Comparison of ENCODE assay signal across 31 cellular contexts in genomic region chr17:45645330-45645729, GRCh38.
"Had no signal": no experiment of that assay in that cellular context is flagged by ENCODE, and none has a peak within 500 bp of the region (broad histone marks: within the 10 kb centered on the region; RNA-seq: fewer than 3 reads in every experiment).

No MANE protein-coding gene starts in this region.

- H3K4me2 ChIP-seq: hepatocyte had no signal

- DNase-seq: activated CD4-positive, alpha-beta memory T cell treated with anti-CD3 and anti-CD28 coated beads, Interleukin-2, amount 10 ng/mL, durations not matched to agents 7 days and 5 days; activated CD4-positive, alpha-beta T cell treated with anti-CD3 and anti-CD28 coated beads for 1 hour; activated CD4-positive, alpha-beta T cell treated with anti-CD3 and anti-CD28 coated beads for 4 hours; activated CD4-positive, alpha-beta T cell treated with anti-CD3 and anti-CD28 coated beads, Interleukin-2, amount 10 ng/mL, durations not matched to agents 7 days and 5 days; activated CD4-positive, alpha-beta T cell treated with anti-CD3 and anti-CD28 coated beads, Interleukin-2, amount 50 U/mL, for 4 hours; activated CD8-positive, alpha-beta memory T cell treated with anti-CD3 and anti-CD28 coated beads, Interleukin-2, amount 50 U/mL, for 48 hours; activated gamma-delta T cell; activated naive CD4-positive, alpha-beta T cell; activated naive CD4-positive, alpha-beta T cell treated with anti-CD3 and anti-CD28 coated beads, Interleukin-2, amount 10 ng/mL, durations not matched to agents 7 days and 5 days; activated naive CD8-positive, alpha-beta T cell treated with anti-CD3 and anti-CD28 coated beads, Interleukin-2, amount 10 ng/mL, durations not matched to agents 7 days and 5 days; activated T-cell treated with anti-CD3 and anti-CD28 coated beads for 4 hours; activated T-cell treated with anti-CD3 and anti-CD28 coated beads, Interleukin-2, amount 50 U/mL, for 24 hours; activated T-cell treated with anti-CD3 and anti-CD28 coated beads, Interleukin-2, amount 50 U/mL, for 72 hours; central memory CD4-positive, alpha-beta T cell; cerebellar nuclear complex; colonic mucosa; effector CD8-positive, alpha-beta T cell; esophagus squamous epithelium; foreskin melanocyte; heart right ventricle; T-helper 9 cell had no signal

- H3K27me3 ChIP-seq: ascending aorta, breast epithelium, cardiac muscle cell, colonic mucosa, gastroesophageal sphincter, hepatocyte had no signal

- H3K9me3 ChIP-seq: ascending aorta, breast epithelium, colonic mucosa, esophagus squamous epithelium, gastroesophageal sphincter, heart right ventricle had no signal

- H3K27ac ChIP-seq: ascending aorta, breast epithelium, cardiac muscle cell, colonic mucosa, epithelial cell of prostate, esophagus squamous epithelium, gastroesophageal sphincter, heart right ventricle, hepatocyte had no signal

- H3K36me3 ChIP-seq: ascending aorta, breast epithelium, cardiac muscle cell, colonic mucosa, esophagus squamous epithelium, gastroesophageal sphincter, heart right ventricle had no signal

- FAIRE-seq: endometrium, endothelial cell of umbilical vein had no signal

- H3K4me3 ChIP-seq: ascending aorta, breast epithelium, cardiac muscle cell, colonic mucosa, esophagus squamous epithelium, gastroesophageal sphincter, heart right ventricle, hepatocyte had no signal

- H3K4me1 ChIP-seq: ascending aorta, breast epithelium, colonic mucosa, gastroesophageal sphincter, heart right ventricle had no signal

- ATAC-seq: activated naive CD4-positive, alpha-beta T cell treated with anti-CD3 and anti-CD28 coated beads, Interleukin-2, amount 50 U/mL, for 72 hours; activated T-cell treated with anti-CD3 and anti-CD28 coated beads, Interleukin-2, amount 50 U/mL, for 72 hours; gastroesophageal sphincter; heart right ventricle; WTC11 had no signal
